15 cellular contexts compared by ENCODE assay signal in genomic region chr6:136036601-136037000, GRCh38.
DNase-seq lines count a peak whose midpoint lies in the region; ATAC-seq and TF ChIP-seq lines count a peak whose summit lies in the region.
"Had no signal": no experiment of that assay in that cellular context is flagged by ENCODE, and none has a peak within 500 bp of the region (broad histone marks: within the 10 kb centered on the region; RNA-seq: fewer than 3 reads in every experiment).

No MANE protein-coding gene starts in this region.

- ATAC-seq in stimulated activated naive CD8-positive, alpha-beta T cell treated with anti-CD3 and anti-CD28 coated beads, Interleukin-15, amount 100 ng/mL, for 72 hours: no peak
- ATAC-seq: naive thymus-derived CD4-positive, alpha-beta T cell had no signal

- intact Hi-C loops in PC-9 (cut with micrococcal nuclease; ENCODE audit: unreplicated experiment): no loop called here
- intact Hi-C loops in posterior vena cava (cut with DNase I): no loop called here

- H3K27ac ChIP-seq in PC-9 (no peak overlapping the region), caudate nucleus (ENCODE audit: low read depth, low read length) (peak overlapping the region; percentile 86), mesenchymal stem cell (ENCODE audit: low read length, poor library complexity, severe bottlenecking) (no peak overlapping the region), subcutaneous abdominal adipose tissue (ENCODE audit: low read depth, low read length) (peak overlapping the region; percentile 35)

- H3K27ac Mint-ChIP-seq in stimulated activated naive CD8-positive, alpha-beta T cell treated with anti-CD3 and anti-CD28 coated beads, Interleukin-15, amount 100 ng/mL, for 72 hours: no peak overlapping the region
- H3K27ac Mint-ChIP-seq: activated naive CD4-positive, alpha-beta T cell treated with anti-CD3 and anti-CD28 coated beads, Interleukin-2, amount 10 ng/mL, durations not matched to agents 7 days and 5 days had no signal

- no peak overlapping the region for H4K8ac ChIP-seq in mesenchymal stem cell (ENCODE audit: low read length)

- no peak overlapping the region for H2BK15ac ChIP-seq in mesenchymal stem cell (ENCODE audit: low read depth, poor library complexity, severe bottlenecking)

- no peak overlapping the region for H2BK120ac ChIP-seq in mesenchymal stem cell (ENCODE audit: low read depth, low read length)

- H3K4me3 Mint-ChIP-seq in stimulated activated naive CD8-positive, alpha-beta T cell treated with anti-CD3 and anti-CD28 coated beads, Interleukin-15, amount 100 ng/mL, for 72 hours: no peak overlapping the region
- H3K4me3 Mint-ChIP-seq: activated naive CD4-positive, alpha-beta T cell treated with anti-CD3 and anti-CD28 coated beads, Interleukin-2, amount 10 ng/mL, durations not matched to agents 7 days and 5 days; naive thymus-derived CD4-positive, alpha-beta T cell had no signal

- no peaks in the 10 kb centered on the region for H3K9me3 Mint-ChIP-seq in stimulated activated naive CD8-positive, alpha-beta T cell treated with anti-CD3 and anti-CD28 coated beads, Interleukin-15, amount 100 ng/mL, for 72 hours
- H3K9me3 Mint-ChIP-seq: activated naive CD4-positive, alpha-beta T cell treated with anti-CD3 and anti-CD28 coated beads, Interleukin-2, amount 10 ng/mL, durations not matched to agents 7 days and 5 days had no signal

- H3K14ac ChIP-seq in mesenchymal stem cell (ENCODE audit: low read length in 2 of 2): no peak overlapping the region

- DNase-seq in PC-9: no peak
- DNase-seq in caudate nucleus (lab: John Stamatoyannopoulos, UW): no peak
- no peak for DNase-seq in mesenchymal stem cell
- DNase-seq in posterior vena cava (ENCODE audit: low spot score): no peak
- DNase-seq in GOT3 (lab: John Stamatoyannopoulos, UW): no peak
- no peak for DNase-seq in stimulated activated naive CD8-positive, alpha-beta T cell treated with anti-CD3 and anti-CD28 coated beads, Interleukin-15, amount 100 ng/mL, for 72 hours
- DNase-seq: activated CD4-positive, alpha-beta T cell treated with anti-CD3 and anti-CD28 coated beads for 48 hours; activated naive CD4-positive, alpha-beta T cell treated with anti-CD3 and anti-CD28 coated beads, Interleukin-2, amount 10 ng/mL, durations not matched to agents 7 days and 5 days; BE2C; lower lobe of right lung; naive thymus-derived CD4-positive, alpha-beta T cell; NCI-H2081 treated with DMSO at 0.1 percent for 48 hours; NCI-H524 treated with DMSO at 0.1 percent for 48 hours; substantia nigra had no signal

- POLR2A ChIA-PET in PC-9 (lab: Charles Lee; ENCODE audit: unreplicated experiment): no interaction called here

- BruUV-seq in PC-9 (replicated peaks; lab: Mats Ljungman, UMichigan): no TSS peak

- H4K91ac ChIP-seq in mesenchymal stem cell (ENCODE audit: low read length): no peak overlapping the region

- no peaks in the 10 kb centered on the region for H3K79me2 ChIP-seq in PC-9 (ENCODE audit: low read depth)

- no peaks in the 10 kb centered on the region for H3F3A ChIP-seq in PC-9 (ENCODE audit: insufficient read depth, low read depth)

- H3K4me1 Mint-ChIP-seq in stimulated activated naive CD8-positive, alpha-beta T cell treated with anti-CD3 and anti-CD28 coated beads, Interleukin-15, amount 100 ng/mL, for 72 hours: peaks cover 41% of the 10 kb centered on the region

- CTCF ChIA-PET in PC-9 (lab: Charles Lee): no interaction called here

- H2BK12ac ChIP-seq in mesenchymal stem cell (ENCODE audit: low read length in 2 of 2): peak overlapping the region in 1 of 2 experiments; percentile 4

- H3K4ac ChIP-seq in mesenchymal stem cell (ENCODE audit: low read depth in 1 of 2, low read length in 2 of 2): no peak overlapping the region

- no peak overlapping the region for H2AK5ac ChIP-seq in mesenchymal stem cell (ENCODE audit: low read length, severe bottlenecking)

- H3K9me3 ChIP-seq in PC-9 (ENCODE audit: insufficient read depth, low read depth) (no peaks in the 10 kb centered on the region), mesenchymal stem cell (ENCODE audit: control insufficient read depth, low read length) (no peaks in the 10 kb centered on the region), subcutaneous abdominal adipose tissue (ENCODE audit: control insufficient read depth in 5 of 5, low read length in 5 of 5) (no peaks in the 10 kb centered on the region)
- H3K9me3 ChIP-seq: BE2C, lower lobe of right lung had no signal

- no peak overlapping the region for H2BK5ac ChIP-seq in mesenchymal stem cell (ENCODE audit: low read depth, low read length, poor library complexity, severe bottlenecking)

- H3K27me3 Mint-ChIP-seq in stimulated activated naive CD8-positive, alpha-beta T cell treated with anti-CD3 and anti-CD28 coated beads, Interleukin-15, amount 100 ng/mL, for 72 hours: no peaks in the 10 kb centered on the region

- no peak overlapping the region for H3K4me3 ChIP-seq in PC-9
- peak overlapping the region in 1 of 2 experiments; percentile 97 for H3K4me3 ChIP-seq in mesenchymal stem cell (ENCODE audit: insufficient read depth in 1 of 2, low read depth in 1 of 2, low read length in 2 of 2)
- peak overlapping the region in 1 of 5 donors; percentile 12 for H3K4me3 ChIP-seq in subcutaneous abdominal adipose tissue (ENCODE audit: low read depth in 1 of 5, low read length in 5 of 5)

- H3K36me3 ChIP-seq in PC-9 (ENCODE audit: low read depth) (no peaks in the 10 kb centered on the region), mesenchymal stem cell (ENCODE audit: control insufficient read depth in 1 of 2, insufficient read depth in 2 of 2, low read depth in 1 of 2, low read length in 2 of 2) (peaks cover 0 to 4% of the 10 kb centered on the region in 2 experiments), subcutaneous abdominal adipose tissue (ENCODE audit: control insufficient read depth in 5 of 5, insufficient read depth in 5 of 5, low read length in 5 of 5) (no peaks in the 10 kb centered on the region)
- H3K36me3 ChIP-seq: BE2C, lower lobe of right lung had no signal

- no peak overlapping the region for H3K23ac ChIP-seq in mesenchymal stem cell (ENCODE audit: low read length in 2 of 2)

- H3K4me1 ChIP-seq in PC-9 (replicated peaks; ENCODE audit: insufficient read depth) (no peaks in the 10 kb centered on the region), mesenchymal stem cell (ENCODE audit: control insufficient read depth, insufficient read depth, low read depth, low read length) (peaks cover 7% of the 10 kb centered on the region), subcutaneous abdominal adipose tissue (ENCODE audit: control insufficient read depth in 5 of 5, insufficient read depth in 5 of 5, low read length in 5 of 5) (peaks cover 2 to 60% (median 31%) of the 10 kb centered on the region in 5 donors)
- H3K4me1 ChIP-seq: BE2C had no signal

- no peak overlapping the region for H3K18ac ChIP-seq in mesenchymal stem cell (ENCODE audit: low read depth in 1 of 2, low read length in 2 of 2)

- no peaks in the 10 kb centered on the region for H3K9me2 ChIP-seq in PC-9 (ENCODE audit: insufficient read depth)

- H2AFZ ChIP-seq in PC-9 (0 out of 2 replicates have a peak overlapping the region, but pooled peaks have one; percentile 2), mesenchymal stem cell (ENCODE audit: low read depth, low read length) (no peak overlapping the region)

- no peak for TF ChIP-seq CTCF in PC-9 (conservative IDR thresholded peaks at IDR 0.05)

- H3K27me3 ChIP-seq in PC-9 (ENCODE audit: insufficient read depth, low read depth) (no peaks in the 10 kb centered on the region), mesenchymal stem cell (ENCODE audit: control insufficient read depth in 1 of 2, insufficient read depth in 1 of 2, low read length in 2 of 2) (no peaks in the 10 kb centered on the region), subcutaneous abdominal adipose tissue (ENCODE audit: control insufficient read depth in 5 of 5, insufficient read depth in 4 of 5, low read length in 5 of 5) (no peaks in the 10 kb centered on the region)
- H3K27me3 ChIP-seq: BE2C had no signal

- H3K4me2 ChIP-seq in PC-9: no peak overlapping the region
- no peak overlapping the region for H3K4me2 ChIP-seq in mesenchymal stem cell (ENCODE audit: low read length, poor library complexity, severe bottlenecking)

- peaks cover 2% of the 10 kb centered on the region for H3K79me1 ChIP-seq in mesenchymal stem cell (replicated peaks; ENCODE audit: low read length, poor library complexity, severe bottlenecking)

- peak overlapping the region; percentile 94 for H3K9ac ChIP-seq in mesenchymal stem cell (ENCODE audit: low read length)
- peak overlapping the region in 1 of 5 donors; percentile 8 for H3K9ac ChIP-seq in subcutaneous abdominal adipose tissue (ENCODE audit: low read length in 5 of 5)

- 91% methylated on average over 3 of the region's 4 CpGs for WGBS in mesenchymal stem cell

- H4K20me1 ChIP-seq in PC-9 (ENCODE audit: insufficient read depth): no peaks in the 10 kb centered on the region

Comparison
In these comparisons a context has a peak if more than half of its experiments do, and no peak if none do; other contexts are left out.
1. H3K27ac ChIP-seq: peak in caudate nucleus (single experiment) and subcutaneous abdominal adipose tissue (single experiment); none in PC-9 (single experiment) and mesenchymal stem cell (single experiment).